Comparison of ENCODE assay signal across 10 cellular contexts in genomic region chr4:112514079-112514448, GRCh38. TPM values are rescaled to one million over a fixed set of nuclear protein-coding genes. Genes with fewer than 3 reads are reported as not detected.
DNase-seq lines count a peak whose midpoint lies in the region; ATAC-seq and TF ChIP-seq lines count a peak whose summit lies in the region.
"Had no signal": no experiment of that assay in that cellular context is flagged by ENCODE, and none has a peak within 500 bp of the region (broad histone marks: within the 10 kb centered on the region; RNA-seq: fewer than 3 reads in every experiment).

No MANE protein-coding gene starts in this region.

- 5% methylated on average over 9 of the region's 9 CpGs for WGBS in hepatocyte (ENCODE audit: low lambda C conversion rate, missing lambda C conversion rate)
- 1 to 3% methylated on average over 9 of the region's 9 CpGs for WGBS in sigmoid colon, 2 donors

- no peaks in the 10 kb centered on the region for H3K9me2 ChIP-seq in hepatocyte (replicated peaks; ENCODE audit: insufficient read depth)

- H3K27ac ChIP-seq in CD4-positive, alpha-beta memory T cell (ENCODE audit: low read depth, low read length), result no peak overlapping the region
- H3K27ac ChIP-seq in hepatocyte (no peak overlapping the region), sigmoid colon (no peak overlapping the region), RWPE1 (no peak overlapping the region)

- TF ChIP-seq CTCF in hepatocyte (IDR thresholded peaks at IDR 0.05; ENCODE audit: poor library complexity) (no peak), sigmoid colon (IDR thresholded peaks at IDR 0.05) (no peak), RWPE1 (conservative IDR thresholded peaks at IDR 0.05; ENCODE audit: low read depth) (no peak)

- H3K27ac Mint-ChIP-seq in CD4-positive, alpha-beta memory T cell, result peak overlapping the region in 2 of 7 donors; percentile 30 to 80

- no peaks in the 10 kb centered on the region for H3K9me3 ChIP-seq in CD4-positive, alpha-beta memory T cell (ENCODE audit: control insufficient read depth in 1 of 2, low read length in 2 of 2)
- H3K9me3 ChIP-seq in hepatocyte (ENCODE audit: low read depth) (no peaks in the 10 kb centered on the region), sigmoid colon (no peaks in the 10 kb centered on the region)

- H3K79me2 ChIP-seq in hepatocyte, result no peaks in the 10 kb centered on the region

- peaks cover 66% of the 10 kb centered on the region for H3K4me1 ChIP-seq in CD4-positive, alpha-beta memory T cell (ENCODE audit: insufficient read depth, low read length)
- H3K4me1 ChIP-seq in hepatocyte (ENCODE audit: insufficient read depth) (peaks cover 43% of the 10 kb centered on the region), sigmoid colon (peaks cover 0 to 59% (median 56%) of the 10 kb centered on the region in 4 donors)

- CTCF ChIA-PET in CD4-positive, alpha-beta memory T cell (lab: Charles Lee; ENCODE audit: partially characterized antibody), result interaction anchor here (0.9 kb wide), 1 partner anchor 9 kb away, joined by 4 read pairs; no protein-coding TSS in a partner anchor
- CTCF ChIA-PET in RWPE1 (lab: Yijun Ruan, JAX), result interaction anchor here (0.9 to 2.7 kb wide), 2 partner anchors 10 to 11 kb away, joined by 3 to 9 read pairs; no protein-coding TSS in a partner anchor

- peak overlapping the region; percentile 99 for H3K4me2 ChIP-seq in hepatocyte

- no peaks in the 10 kb centered on the region for H4K20me1 ChIP-seq in hepatocyte (ENCODE audit: insufficient read depth, poor library complexity, severe bottlenecking)

- TF ChIP-seq POLR2A in sigmoid colon (IDR thresholded peaks at IDR 0.05), result no peak

- peaks cover 0 to 21% (median 11%) of the 10 kb centered on the region in 8 donors for H3K9me3 Mint-ChIP-seq in CD4-positive, alpha-beta memory T cell

- H3K36me3 Mint-ChIP-seq in CD4-positive, alpha-beta memory T cell, result peaks cover 2 to 3% of the 10 kb centered on the region in 2 donors

- no peaks in the 10 kb centered on the region for H3K36me3 ChIP-seq in CD4-positive, alpha-beta memory T cell (ENCODE audit: insufficient read depth, low read length)
- H3K36me3 ChIP-seq in hepatocyte (replicated peaks; ENCODE audit: insufficient read depth, low read depth), result no peaks in the 10 kb centered on the region
- no peaks in the 10 kb centered on the region for H3K36me3 ChIP-seq in sigmoid colon

- peaks cover 36 to 84% (median 56%) of the 10 kb centered on the region in 4 donors for H3K4me1 Mint-ChIP-seq in CD4-positive, alpha-beta memory T cell

- peaks cover 76 to 77% of the 10 kb centered on the region in 2 donors for H3K27me3 Mint-ChIP-seq in CD4-positive, alpha-beta memory T cell

- no peak for TF ChIP-seq EP300 in sigmoid colon (IDR thresholded peaks at IDR 0.05)

- H3K4me3 Mint-ChIP-seq in CD4-positive, alpha-beta memory T cell, result peak overlapping the region; percentile 65 to 98 (median 77)

- intact Hi-C loops in CD4-positive, alpha-beta memory T cell (cut with micrococcal nuclease), result no loop called here
- intact Hi-C loops in sigmoid colon (cut with DNase I), result no loop called here

- POLR2A ChIA-PET in CD4-positive, alpha-beta memory T cell (lab: Charles Lee; ENCODE audit: partially characterized antibody), result no interaction called here
- POLR2A ChIA-PET in RWPE1 (lab: Yijun Ruan, JAX; ENCODE audit: low non-redundant PET), result no interaction called here

- peaks cover 77% of the 10 kb centered on the region for H3K27me3 ChIP-seq in CD4-positive, alpha-beta memory T cell (ENCODE audit: insufficient read depth, low read length)
- H3K27me3 ChIP-seq in hepatocyte (peaks cover 98% of the 10 kb centered on the region), sigmoid colon (peaks cover 79 to 100% (median 90%) of the 10 kb centered on the region in 3 donors)

- DNase-seq in CD4-positive, alpha-beta memory T cell, result no peak
- DNase-seq in NCI-H82 treated with DMSO at 0.1 percent for 48 hours (lab: John Stamatoyannopoulos, UW; ENCODE audit: unreplicated experiment), result peak; percentile 12
- no peak for DNase-seq in hepatocyte (ENCODE audit: low spot score)
- DNase-seq in sigmoid colon, result no peak
- DNase-seq in G401 (ENCODE audit: low spot score), result no peak
- DNase-seq in RWPE1 (ENCODE audit: low spot score), result no peak
- DNase-seq: left ventricle myocardium superior, NCI-H446 treated with DMSO at 0.1 percent for 48 hours had no signal

- ATAC-seq in GM18519 (IDR thresholded peaks at IDR 0.05; ENCODE audit: low FRiP score, unreplicated experiment), result peak; percentile 20
- ATAC-seq in GM19328 (IDR thresholded peaks at IDR 0.05; ENCODE audit: unreplicated experiment), result no peak
- ATAC-seq: left ventricle myocardium superior had no signal

- no peak overlapping the region for H2AFZ ChIP-seq in hepatocyte

- in situ Hi-C loops in G401 (cut with HindIII; ENCODE audit: low sequenced_read_pairs), result no loop called here

- H3K4me3 ChIP-seq in CD4-positive, alpha-beta memory T cell (ENCODE audit: low read length in 2 of 2), result peak overlapping the region in 1 of 2 donors; percentile 37
- H3K4me3 ChIP-seq in hepatocyte, result no peak overlapping the region
- H3K4me3 ChIP-seq in sigmoid colon, result no peak overlapping the region

RNA-seq across cellular contexts. Expression of gene NEUROG2, which starts 1.9 kb away (rescaled TPM):
- total RNA-seq in CD4-positive, alpha-beta memory T cell, result not detected
- polyA plus RNA-seq in CD4-positive, alpha-beta memory T cell, result not detected
- 0.20 TPM in 1 of 2 replicates, not detected in the other for total RNA-seq in hepatocyte
- 0.39 TPM in 1 of 2 replicates, not detected in the other for polyA plus RNA-seq in hepatocyte
- not detected for total RNA-seq in sigmoid colon
- polyA plus RNA-seq in sigmoid colon, result not detected
- not detected in 2 replicates for total RNA-seq in G401 (2014; rRNA removed; shearing (Covaris generic))
- total RNA-seq: left ventricle myocardium superior had no signal
